Comparison of ENCODE assay signal across 14 cellular contexts in the genomic region with DNA sequence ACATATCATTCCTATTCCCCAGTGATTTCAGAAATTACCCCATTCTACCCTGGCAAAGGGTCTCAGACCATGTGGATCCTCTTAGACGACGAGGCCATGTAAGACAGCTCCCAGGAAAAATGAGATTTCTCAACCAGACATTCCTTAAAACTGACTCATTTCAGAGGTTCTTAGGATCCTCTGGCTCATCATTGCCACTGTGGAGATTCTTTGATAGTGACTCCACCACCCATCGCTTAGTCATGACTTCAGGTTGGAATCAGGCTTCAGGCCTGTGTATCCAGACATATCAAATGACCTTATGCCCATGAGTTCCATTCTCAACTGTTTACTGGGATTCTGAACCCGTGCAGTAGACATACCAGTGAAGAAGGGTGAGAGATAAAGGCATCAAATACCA.
DNase-seq lines count a peak whose midpoint lies in the region; ATAC-seq, FAIRE-seq and TF ChIP-seq lines count a peak whose summit lies in the region.
"Had no signal": no experiment of that assay in that cellular context is flagged by ENCODE, and none has a peak within 500 bp of the region (broad histone marks: within the 10 kb centered on the region; RNA-seq: fewer than 3 reads in every experiment).

No MANE protein-coding gene starts in this region.

- no peak for FAIRE-seq in GM19239 (lab: Jason Lieb, UNC)

- H3K4me3 ChIP-seq in mesodermal cell (ENCODE audit: extremely low read depth, insufficient read depth, low read length, poor library complexity, severe bottlenecking): no peak overlapping the region

- 83 to 85% methylated on average over 4 of the region's 4 CpGs for WGBS in mesodermal cell (ENCODE audit: insufficient coverage in 2 of 2), 2 experiments

- no peaks in the 10 kb centered on the region for H3K36me3 ChIP-seq in mesodermal cell (ENCODE audit: control insufficient read depth, insufficient read depth, low read length)

- H3K9me3 ChIP-seq in mesodermal cell (ENCODE audit: control insufficient read depth, low read length): peaks cover 10% of the 10 kb centered on the region

- H3K27ac ChIP-seq in mesodermal cell (ENCODE audit: low read depth, low read length, severe bottlenecking): peak overlapping the region; percentile 82
- H3K27ac ChIP-seq: HL-60 had no signal

- H3K4me1 ChIP-seq in mesodermal cell (ENCODE audit: control insufficient read depth, insufficient read depth, low read length, poor library complexity, severe bottlenecking): peaks cover 7% of the 10 kb centered on the region

- peak; percentile 85 for DNase-seq in AG09319 (ENCODE audit: extremely low read depth, low read depth)
- DNase-seq in NCI-H226: peak; percentile 94
- DNase-seq in dermis blood vessel endothelial cell: peak; percentile 4
- DNase-seq in activated CD4-positive, alpha-beta T cell treated with anti-CD3 and anti-CD28 coated beads for 48 hours: no peak
- DNase-seq in NCI-H774 (lab: John Stamatoyannopoulos, UW): no peak
- DNase-seq in GM19239 (ENCODE audit: insufficient read length, low spot score): no peak
- DNase-seq: naive thymus-derived CD4-positive, alpha-beta T cell; NCI-H2029; SIG-M5; stimulated activated CD4-positive, alpha-beta T cell treated with anti-CD3 and anti-CD28 coated beads, Interleukin-2, amount 100 ng/mL, for 24 hours; substantia nigra had no signal

- no peak for ATAC-seq in GM18517 (IDR thresholded peaks at IDR 0.05; ENCODE audit: unreplicated experiment)
- ATAC-seq: naive thymus-derived CD4-positive, alpha-beta T cell had no signal

- no peak for TF ChIP-seq CTCF in AG09319 (IDR thresholded peaks at IDR 0.05; ENCODE audit: low read depth, low read length)

Comparison
In these comparisons a context has a peak if more than half of its experiments do, and no peak if none do; other contexts are left out.
1. DNase-seq: peak in AG09319 (single experiment), NCI-H226 (single experiment) and dermis blood vessel endothelial cell (single experiment); none in activated CD4-positive, alpha-beta T cell treated with anti-CD3 and anti-CD28 coated beads for 48 hours (single experiment), NCI-H774 (single experiment) and GM19239 (single experiment).